Comparison of ENCODE assay signal across 2 cellular contexts in the genomic region with DNA sequence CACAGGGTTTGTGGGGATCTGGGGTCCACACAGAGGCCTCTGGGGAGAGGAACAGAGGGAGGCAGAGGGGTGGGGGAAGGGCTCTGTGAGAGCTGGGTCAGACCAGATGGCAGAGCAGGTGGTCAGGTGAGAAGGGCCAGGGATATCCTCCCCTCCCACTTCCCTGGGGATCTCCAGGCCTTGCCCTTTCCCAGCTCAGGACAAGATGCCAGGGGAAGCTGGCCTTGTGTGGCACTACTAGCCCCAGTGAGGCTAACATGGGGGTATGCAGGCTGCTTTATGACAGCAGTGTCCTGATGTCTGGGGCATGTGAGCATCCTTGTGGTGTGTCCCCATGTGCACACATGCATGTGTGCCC.
TF ChIP-seq lines count a peak whose summit lies in the region.

No MANE protein-coding gene starts in this region.

TF ChIP-seq in GM12878, 131 proteins besides CTCF, POLR2A, EP300 and RAD21 (continued from another document):
- no peak for TF ChIP-seq POLR2AphosphoS5 (IDR thresholded peaks at IDR 0.05; ENCODE audit: low read length)
- TF ChIP-seq LARP7 (IDR thresholded peaks at IDR 0.05), result no peak
- TF ChIP-seq TCF3 (IDR thresholded peaks at IDR 0.05; ENCODE audit: borderline replicate concordance, insufficient read depth, low read depth, low read length), result no peak
TF ChIP-seq in GM12878: peak in this region for 0.

TF ChIP-seq in WTC11, 78 proteins besides CTCF, POLR2A, EP300 and RAD21 (continued from another document):
- TF ChIP-seq, protein P1, sequence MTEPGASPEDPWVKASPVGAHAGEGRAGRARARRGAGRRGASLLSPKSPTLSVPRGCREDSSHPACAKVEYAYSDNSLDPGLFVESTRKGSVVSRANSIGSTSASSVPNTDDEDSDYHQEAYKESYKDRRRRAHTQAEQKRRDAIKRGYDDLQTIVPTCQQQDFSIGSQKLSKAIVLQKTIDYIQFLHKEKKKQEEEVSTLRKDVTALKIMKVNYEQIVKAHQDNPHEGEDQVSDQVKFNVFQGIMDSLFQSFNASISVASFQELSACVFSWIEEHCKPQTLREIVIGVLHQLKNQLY (CRISPR knock-in tag; IDR thresholded peaks at IDR 0.05), result no peak
- no peak for TF ChIP-seq SMAD3 (CRISPR knock-in tag; IDR thresholded peaks at IDR 0.05; ENCODE audit: borderline replicate concordance)
- TF ChIP-seq, protein P2, sequence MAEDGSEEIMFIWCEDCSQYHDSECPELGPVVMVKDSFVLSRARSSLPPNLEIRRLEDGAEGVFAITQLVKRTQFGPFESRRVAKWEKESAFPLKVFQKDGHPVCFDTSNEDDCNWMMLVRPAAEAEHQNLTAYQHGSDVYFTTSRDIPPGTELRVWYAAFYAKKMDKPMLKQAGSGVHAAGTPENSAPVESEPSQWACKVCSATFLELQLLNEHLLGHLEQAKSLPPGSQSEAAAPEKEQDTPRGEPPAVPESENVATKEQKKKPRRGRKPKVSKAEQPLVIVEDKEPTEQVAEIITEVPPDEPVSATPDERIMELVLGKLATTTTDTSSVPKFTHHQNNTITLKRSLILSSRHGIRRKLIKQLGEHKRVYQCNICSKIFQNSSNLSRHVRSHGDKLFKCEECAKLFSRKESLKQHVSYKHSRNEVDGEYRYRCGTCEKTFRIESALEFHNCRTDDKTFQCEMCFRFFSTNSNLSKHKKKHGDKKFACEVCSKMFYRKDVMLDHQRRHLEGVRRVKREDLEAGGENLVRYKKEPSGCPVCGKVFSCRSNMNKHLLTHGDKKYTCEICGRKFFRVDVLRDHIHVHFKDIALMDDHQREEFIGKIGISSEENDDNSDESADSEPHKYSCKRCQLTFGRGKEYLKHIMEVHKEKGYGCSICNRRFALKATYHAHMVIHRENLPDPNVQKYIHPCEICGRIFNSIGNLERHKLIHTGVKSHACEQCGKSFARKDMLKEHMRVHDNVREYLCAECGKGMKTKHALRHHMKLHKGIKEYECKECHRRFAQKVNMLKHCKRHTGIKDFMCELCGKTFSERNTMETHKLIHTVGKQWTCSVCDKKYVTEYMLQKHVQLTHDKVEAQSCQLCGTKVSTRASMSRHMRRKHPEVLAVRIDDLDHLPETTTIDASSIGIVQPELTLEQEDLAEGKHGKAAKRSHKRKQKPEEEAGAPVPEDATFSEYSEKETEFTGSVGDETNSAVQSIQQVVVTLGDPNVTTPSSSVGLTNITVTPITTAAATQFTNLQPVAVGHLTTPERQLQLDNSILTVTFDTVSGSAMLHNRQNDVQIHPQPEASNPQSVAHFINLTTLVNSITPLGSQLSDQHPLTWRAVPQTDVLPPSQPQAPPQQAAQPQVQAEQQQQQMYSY (CRISPR knock-in tag; IDR thresholded peaks at IDR 0.05), result no peak
- TF ChIP-seq, protein P3, sequence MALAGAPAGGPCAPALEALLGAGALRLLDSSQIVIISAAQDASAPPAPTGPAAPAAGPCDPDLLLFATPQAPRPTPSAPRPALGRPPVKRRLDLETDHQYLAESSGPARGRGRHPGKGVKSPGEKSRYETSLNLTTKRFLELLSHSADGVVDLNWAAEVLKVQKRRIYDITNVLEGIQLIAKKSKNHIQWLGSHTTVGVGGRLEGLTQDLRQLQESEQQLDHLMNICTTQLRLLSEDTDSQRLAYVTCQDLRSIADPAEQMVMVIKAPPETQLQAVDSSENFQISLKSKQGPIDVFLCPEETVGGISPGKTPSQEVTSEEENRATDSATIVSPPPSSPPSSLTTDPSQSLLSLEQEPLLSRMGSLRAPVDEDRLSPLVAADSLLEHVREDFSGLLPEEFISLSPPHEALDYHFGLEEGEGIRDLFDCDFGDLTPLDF (CRISPR knock-in tag; IDR thresholded peaks at IDR 0.05), result no peak
